Comparison of ENCODE assay signal across 34 cellular contexts in the genomic region with DNA sequence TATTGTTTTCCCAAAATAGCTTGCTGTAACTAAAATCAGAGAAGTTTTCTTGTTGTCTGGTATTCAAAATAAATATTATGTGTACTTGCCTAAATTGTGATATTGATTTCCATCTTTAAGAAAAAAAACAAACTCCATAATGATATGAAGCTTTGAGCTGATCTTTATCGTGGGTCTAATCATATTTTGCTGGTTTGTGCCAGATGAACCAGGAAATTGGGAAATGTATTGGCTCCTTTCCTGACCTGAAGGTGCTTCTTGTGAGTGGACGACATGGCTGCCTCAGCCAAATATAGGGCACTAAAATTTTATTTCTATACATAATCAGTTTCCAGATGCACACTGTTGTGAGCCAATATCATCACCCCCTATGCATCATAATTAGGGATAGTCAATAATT.
"Had no signal": no experiment of that assay in that cellular context is flagged by ENCODE, and none has a peak within 500 bp of the region (broad histone marks: within the 10 kb centered on the region; RNA-seq: fewer than 3 reads in every experiment).

No MANE protein-coding gene starts in this region.

- H3K4me3 Mint-ChIP-seq: activated B cell treated with CpG ODN at 0.5 μM for 24 hours; activated CD4-positive, alpha-beta memory T cell treated with anti-CD3 and anti-CD28 coated beads for 36 hours; activated CD4-positive, alpha-beta T cell treated with anti-CD3 and anti-CD28 coated beads, Interleukin-2, amount 10 ng/mL, durations not matched to agents 24 days and 14 days; activated CD8-positive, alpha-beta T cell treated with anti-CD3 and anti-CD28 coated beads for 36 hours; activated naive CD4-positive, alpha-beta T cell treated with anti-CD3 and anti-CD28 coated beads for 36 hours; activated naive CD8-positive, alpha-beta T cell treated with anti-CD3 and anti-CD28 coated beads for 36 hours; activated T-cell treated with anti-CD3 and anti-CD28 coated beads, Interleukin-2, amount 50 U/mL, for 4 hours; activated T-cell treated with anti-CD3 and anti-CD28 coated beads, Interleukin-2, amount 50 U/mL, for 72 hours; activated T-helper 1 cell treated with anti-CD3 and anti-CD28 coated beads, Interleukin-12 subunit alpha, Interleukin-12 subunit beta, Interleukin-2, Interleukin-4 antibody, amounts not matched to agents 30 ng/mL and 10 ng/mL and 1 ng/mL, durations not matched to agents 14 hours and 24 hours and 36 hours; activated T-helper 17 cell treated with anti-CD3 and anti-CD28 coated beads, Interleukin-2, amount 50 U/mL, for 72 hours; T-helper 1 cell treated with Interleukin-12 subunit alpha and Interleukin-12 subunit beta and Interleukin-4 antibody, amounts not matched to agents 30 μg/mL and 1 μg/mL, for 36 hours; T-helper 2 cell treated with Interferon-gamma antibody and Interleukin-4, amounts not matched to agents 5 μg/mL and 100 μg/mL, for 36 hours had no signal

- H3K36me3 Mint-ChIP-seq: activated CD4-positive, alpha-beta memory T cell treated with anti-CD3 and anti-CD28 coated beads for 36 hours; activated naive CD4-positive, alpha-beta T cell treated with anti-CD3 and anti-CD28 coated beads, Interleukin-2, amount 50 U/mL, for 72 hours; activated naive CD8-positive, alpha-beta T cell treated with anti-CD3 and anti-CD28 coated beads for 36 hours had no signal

- H3K4me1 ChIP-seq: adrenal gland, breast epithelium had no signal

- H3K4me3 ChIP-seq: adrenal gland, body of pancreas, breast epithelium had no signal

- ATAC-seq: activated CD8-positive, alpha-beta T cell treated with anti-CD3 and anti-CD28 coated beads for 36 hours; activated naive CD4-positive, alpha-beta T cell treated with anti-CD3 and anti-CD28 coated beads, Interleukin-2, amount 50 U/mL, for 72 hours; activated T-cell treated with anti-CD3 and anti-CD28 coated beads, Interleukin-2, amount 50 U/mL, for 4 hours; activated T-cell treated with anti-CD3 and anti-CD28 coated beads, Interleukin-2, amount 50 U/mL, for 72 hours; activated T-helper 17 cell treated with anti-CD3 and anti-CD28 coated beads, Interleukin-2, amount 50 U/mL, for 72 hours; body of pancreas had no signal

- H3K27me3 Mint-ChIP-seq: activated T-helper 17 cell treated with anti-CD3 and anti-CD28 coated beads, Interleukin-2, amount 50 U/mL, for 72 hours had no signal

- H3K27ac ChIP-seq: adrenal gland, body of pancreas, brain microvascular endothelial cell, breast epithelium, VCaP had no signal

- H3K27me3 ChIP-seq: adrenal gland, body of pancreas, brain microvascular endothelial cell, breast epithelium had no signal

- H3K9me3 ChIP-seq: adrenal gland, body of pancreas, breast epithelium had no signal

- H3K4me1 Mint-ChIP-seq: activated B cell treated with CpG ODN at 0.5 μM for 24 hours; activated CD4-positive, alpha-beta T cell treated with anti-CD3 and anti-CD28 coated beads, Interleukin-2, amount 10 ng/mL, durations not matched to agents 24 days and 14 days; activated naive CD8-positive, alpha-beta T cell treated with anti-CD3 and anti-CD28 coated beads for 36 hours; activated T-helper 17 cell treated with anti-CD3 and anti-CD28 coated beads, Interleukin-2, amount 50 U/mL, for 72 hours had no signal

- H3K36me3 ChIP-seq: adrenal gland, brain microvascular endothelial cell, breast epithelium had no signal

- DNase-seq: activated B cell treated with CpG ODN at 0.5 μM for 24 hours; activated CD4-positive, alpha-beta memory T cell treated with anti-CD3 and anti-CD28 coated beads for 36 hours; activated CD4-positive, alpha-beta T cell treated with anti-CD3 and anti-CD28 coated beads for 4 hours; activated CD4-positive, alpha-beta T cell treated with anti-CD3 and anti-CD28 coated beads, Interleukin-2, amount 10 ng/mL, durations not matched to agents 24 days and 14 days; activated CD4-positive, alpha-beta T cell treated with anti-CD3 and anti-CD28 coated beads, Interleukin-2, amount 50 U/mL, for 1 hour; activated CD4-positive, alpha-beta T cell treated with anti-CD3 and anti-CD28 coated beads, Interleukin-2, amount 50 U/mL, for 4 hours; activated CD4-positive, CD25-positive, alpha-beta regulatory T cell treated with anti-CD3 and anti-CD28 coated beads, Interleukin-2, amount 50 U/mL, for 72 hours; activated CD8-positive, alpha-beta memory T cell treated with anti-CD3 and anti-CD28 coated beads, Interleukin-2, amount 50 U/mL, for 4 hours; activated CD8-positive, alpha-beta T cell treated with anti-CD3 and anti-CD28 coated beads for 36 hours; activated effector memory CD4-positive, alpha-beta T cell treated with anti-CD3 and anti-CD28 coated beads, Interleukin-2, amount 50 U/mL, for 16 hours; activated gamma-delta T cell treated with Interleukin-2 at 50 U/mL for 16 hours; activated naive CD4-positive, alpha-beta T cell; activated naive CD4-positive, alpha-beta T cell treated with anti-CD3 and anti-CD28 coated beads for 36 hours; activated naive CD4-positive, alpha-beta T cell treated with anti-CD3 and anti-CD28 coated beads, Interleukin-2, amount 50 U/mL, for 16 hours; activated naive CD8-positive, alpha-beta T cell treated with anti-CD3 and anti-CD28 coated beads for 36 hours; activated T-cell treated with anti-CD3 and anti-CD28 coated beads for 4 hours; activated T-cell treated with anti-CD3 and anti-CD28 coated beads, Interleukin-2, amount 50 U/mL, for 1 hour; activated T-cell treated with anti-CD3 and anti-CD28 coated beads, Interleukin-2, amount 50 U/mL, for 4 hours; activated T-cell treated with anti-CD3 and anti-CD28 coated beads, Interleukin-2, amount 50 U/mL, for 72 hours; adrenal gland; amniotic stem cell; aorta; body of pancreas; brain microvascular endothelial cell; central memory CD4-positive, alpha-beta T cell; T-helper 2 cell; T-helper 9 cell had no signal

- H3K27ac Mint-ChIP-seq: activated B cell treated with CpG ODN at 0.5 μM for 24 hours; activated CD4-positive, alpha-beta memory T cell treated with anti-CD3 and anti-CD28 coated beads for 36 hours; activated CD4-positive, alpha-beta T cell treated with anti-CD3 and anti-CD28 coated beads, Interleukin-2, amount 10 ng/mL, durations not matched to agents 24 days and 14 days; activated CD8-positive, alpha-beta T cell treated with anti-CD3 and anti-CD28 coated beads for 36 hours; activated naive CD4-positive, alpha-beta T cell treated with anti-CD3 and anti-CD28 coated beads for 36 hours; activated naive CD4-positive, alpha-beta T cell treated with anti-CD3 and anti-CD28 coated beads, Interleukin-2, amount 50 U/mL, for 72 hours; activated naive CD8-positive, alpha-beta T cell treated with anti-CD3 and anti-CD28 coated beads for 36 hours; activated T-cell treated with anti-CD3 and anti-CD28 coated beads, Interleukin-2, amount 50 U/mL, for 72 hours; activated T-helper 1 cell treated with anti-CD3 and anti-CD28 coated beads, Interleukin-12 subunit alpha, Interleukin-12 subunit beta, Interleukin-2, Interleukin-4 antibody, amounts not matched to agents 30 ng/mL and 10 ng/mL and 1 ng/mL, durations not matched to agents 14 hours and 24 hours and 36 hours; activated T-helper 17 cell treated with anti-CD3 and anti-CD28 coated beads, Interleukin-2, amount 50 U/mL, for 72 hours; T-helper 1 cell treated with Interleukin-12 subunit alpha and Interleukin-12 subunit beta and Interleukin-4 antibody, amounts not matched to agents 30 μg/mL and 1 μg/mL, for 36 hours; T-helper 2 cell treated with Interferon-gamma antibody and Interleukin-4, amounts not matched to agents 5 μg/mL and 100 μg/mL, for 36 hours had no signal

- H3K9me3 Mint-ChIP-seq: activated B cell treated with CpG ODN at 0.5 μM for 24 hours; activated CD4-positive, alpha-beta memory T cell treated with anti-CD3 and anti-CD28 coated beads for 36 hours; activated CD4-positive, alpha-beta T cell treated with anti-CD3 and anti-CD28 coated beads, Interleukin-2, amount 10 ng/mL, durations not matched to agents 24 days and 14 days; activated CD8-positive, alpha-beta T cell treated with anti-CD3 and anti-CD28 coated beads for 36 hours; activated naive CD4-positive, alpha-beta T cell treated with anti-CD3 and anti-CD28 coated beads for 36 hours; activated naive CD4-positive, alpha-beta T cell treated with anti-CD3 and anti-CD28 coated beads, Interleukin-2, amount 50 U/mL, for 72 hours; activated naive CD8-positive, alpha-beta T cell treated with anti-CD3 and anti-CD28 coated beads for 36 hours; activated T-cell treated with anti-CD3 and anti-CD28 coated beads, Interleukin-2, amount 50 U/mL, for 4 hours; activated T-cell treated with anti-CD3 and anti-CD28 coated beads, Interleukin-2, amount 50 U/mL, for 72 hours; activated T-helper 1 cell treated with anti-CD3 and anti-CD28 coated beads, Interleukin-12 subunit alpha, Interleukin-12 subunit beta, Interleukin-2, Interleukin-4 antibody, amounts not matched to agents 30 ng/mL and 10 ng/mL and 1 ng/mL, durations not matched to agents 14 hours and 24 hours and 36 hours; activated T-helper 17 cell treated with anti-CD3 and anti-CD28 coated beads, Interleukin-2, amount 50 U/mL, for 72 hours; T-helper 1 cell treated with Interleukin-12 subunit alpha and Interleukin-12 subunit beta and Interleukin-4 antibody, amounts not matched to agents 30 μg/mL and 1 μg/mL, for 36 hours; T-helper 2 cell treated with Interferon-gamma antibody and Interleukin-4, amounts not matched to agents 5 μg/mL and 100 μg/mL, for 36 hours had no signal
